27 cellular contexts compared by ENCODE assay signal in the genomic region with DNA sequence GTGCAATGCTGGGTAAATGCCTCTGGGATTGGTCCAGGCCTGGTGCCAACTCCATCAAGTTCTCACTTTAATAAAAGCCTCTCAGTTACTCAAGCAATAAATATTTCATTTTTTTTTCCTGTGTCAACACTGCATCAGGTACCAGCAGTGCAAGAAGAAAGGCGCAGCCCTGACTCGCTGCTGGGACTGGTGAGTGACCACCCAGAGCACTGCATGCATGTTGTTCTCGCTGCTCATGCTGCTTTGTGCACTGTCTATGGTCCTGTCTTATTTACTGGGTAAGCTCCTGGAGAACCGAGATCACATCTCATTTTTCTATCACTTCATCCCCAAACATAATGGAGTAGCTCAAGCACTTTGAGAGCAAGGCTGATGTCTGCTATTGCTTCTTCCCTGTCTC.
"Had no signal": no experiment of that assay in that cellular context is flagged by ENCODE, and none has a peak within 500 bp of the region (broad histone marks: within the 10 kb centered on the region; RNA-seq: fewer than 3 reads in every experiment).

No MANE protein-coding gene starts in this region.

- DNase-seq: activated CD4-positive, alpha-beta T cell treated with anti-CD3 and anti-CD28 coated beads for 48 hours; activated CD4-positive, alpha-beta T cell treated with anti-CD3 and anti-CD28 coated beads, Interleukin-2, amount 50 U/mL, for 1 hour; activated CD4-positive, alpha-beta T cell treated with anti-CD3 and anti-CD28 coated beads, Interleukin-2, amount 50 U/mL, for 48 hours; activated CD8-positive, alpha-beta memory T cell treated with anti-CD3 and anti-CD28 coated beads for 24 hours; activated CD8-positive, alpha-beta T cell treated with anti-CD3 and anti-CD28 coated beads for 36 hours; activated effector memory CD4-positive, alpha-beta T cell treated with Interleukin-2 at 50 U/mL for 16 hours; activated gamma-delta T cell treated with Interleukin-2 at 50 U/mL for 16 hours; activated naive CD4-positive, alpha-beta T cell treated with anti-CD3 and anti-CD28 coated beads, Interleukin-2, amount 50 U/mL, for 16 hours; activated naive CD4-positive, alpha-beta T cell treated with Interleukin-2 at 50 U/mL for 16 hours; activated T-cell treated with anti-CD3 and anti-CD28 coated beads, Interleukin-2, amount 50 U/mL, for 4 hours; amygdala; aorta; brain microvascular endothelial cell; dorsolateral prefrontal cortex; effector memory CD4-positive, alpha-beta T cell; erythroblast; esophagus squamous epithelium; foreskin melanocyte; heart right ventricle; T-helper 2 cell had no signal

- H3K27me3 ChIP-seq: brain microvascular endothelial cell, dorsolateral prefrontal cortex, esophagus squamous epithelium, gastroesophageal sphincter, hepatocyte had no signal

- H3K27me3 Mint-ChIP-seq: activated naive CD8-positive, alpha-beta T cell; central memory CD8-positive, alpha-beta T cell; dendritic cell treated with granulocyte-macrophage colony-stimulating factor and Interleukin-4, amounts not matched to agents 40 ng/mL and 50 ng/mL, for 4 days had no signal

- H3K4me1 Mint-ChIP-seq: activated T-helper 17 cell treated with anti-CD3 and anti-CD28 coated beads, Interleukin-2, amount 50 U/mL, for 72 hours; central memory CD8-positive, alpha-beta T cell had no signal

- ATAC-seq: activated CD8-positive, alpha-beta T cell treated with anti-CD3 and anti-CD28 coated beads for 36 hours; activated T-cell treated with anti-CD3 and anti-CD28 coated beads, Interleukin-2, amount 50 U/mL, for 4 hours; activated T-helper 17 cell treated with anti-CD3 and anti-CD28 coated beads, Interleukin-2, amount 50 U/mL, for 72 hours; gastroesophageal sphincter; heart right ventricle had no signal

- H3K4me3 ChIP-seq: coronary artery, dorsolateral prefrontal cortex, esophagus squamous epithelium, gastroesophageal sphincter, heart right ventricle, hepatocyte had no signal

- H3K36me3 ChIP-seq: brain microvascular endothelial cell, esophagus squamous epithelium, gastroesophageal sphincter, heart right ventricle had no signal

- H3K27ac ChIP-seq: brain microvascular endothelial cell, coronary artery, dorsolateral prefrontal cortex, esophagus squamous epithelium, gastroesophageal sphincter, heart right ventricle, hepatocyte had no signal

- H3K36me3 Mint-ChIP-seq: activated naive CD8-positive, alpha-beta T cell had no signal

- H3K4me1 ChIP-seq: esophagus squamous epithelium, gastroesophageal sphincter, heart right ventricle had no signal

- H3K9me3 Mint-ChIP-seq: activated CD8-positive, alpha-beta T cell treated with anti-CD3 and anti-CD28 coated beads for 36 hours; activated T-cell treated with anti-CD3 and anti-CD28 coated beads, Interleukin-2, amount 50 U/mL, for 4 hours; activated T-helper 17 cell treated with anti-CD3 and anti-CD28 coated beads, Interleukin-2, amount 50 U/mL, for 72 hours; dendritic cell treated with granulocyte-macrophage colony-stimulating factor and Interleukin-4, amounts not matched to agents 40 ng/mL and 50 ng/mL, for 4 days had no signal

- H3K27ac Mint-ChIP-seq: activated CD8-positive, alpha-beta T cell treated with anti-CD3 and anti-CD28 coated beads for 36 hours; activated naive CD8-positive, alpha-beta T cell; activated T-helper 17 cell treated with anti-CD3 and anti-CD28 coated beads, Interleukin-2, amount 50 U/mL, for 72 hours; dendritic cell treated with granulocyte-macrophage colony-stimulating factor and Interleukin-4, amounts not matched to agents 40 ng/mL and 50 ng/mL, for 4 days had no signal

- H3K79me2 ChIP-seq: hepatocyte had no signal

- H2AFZ ChIP-seq: hepatocyte had no signal

- H3K4me3 Mint-ChIP-seq: activated CD8-positive, alpha-beta T cell treated with anti-CD3 and anti-CD28 coated beads for 36 hours; activated naive CD8-positive, alpha-beta T cell; activated T-cell treated with anti-CD3 and anti-CD28 coated beads, Interleukin-2, amount 50 U/mL, for 4 hours; activated T-helper 17 cell treated with anti-CD3 and anti-CD28 coated beads, Interleukin-2, amount 50 U/mL, for 72 hours; central memory CD8-positive, alpha-beta T cell; dendritic cell treated with granulocyte-macrophage colony-stimulating factor and Interleukin-4, amounts not matched to agents 40 ng/mL and 50 ng/mL, for 4 days had no signal

- H3K4me2 ChIP-seq: hepatocyte had no signal

- H3K9me3 ChIP-seq: esophagus squamous epithelium, gastroesophageal sphincter, heart right ventricle had no signal
